In the genomic region with DNA sequence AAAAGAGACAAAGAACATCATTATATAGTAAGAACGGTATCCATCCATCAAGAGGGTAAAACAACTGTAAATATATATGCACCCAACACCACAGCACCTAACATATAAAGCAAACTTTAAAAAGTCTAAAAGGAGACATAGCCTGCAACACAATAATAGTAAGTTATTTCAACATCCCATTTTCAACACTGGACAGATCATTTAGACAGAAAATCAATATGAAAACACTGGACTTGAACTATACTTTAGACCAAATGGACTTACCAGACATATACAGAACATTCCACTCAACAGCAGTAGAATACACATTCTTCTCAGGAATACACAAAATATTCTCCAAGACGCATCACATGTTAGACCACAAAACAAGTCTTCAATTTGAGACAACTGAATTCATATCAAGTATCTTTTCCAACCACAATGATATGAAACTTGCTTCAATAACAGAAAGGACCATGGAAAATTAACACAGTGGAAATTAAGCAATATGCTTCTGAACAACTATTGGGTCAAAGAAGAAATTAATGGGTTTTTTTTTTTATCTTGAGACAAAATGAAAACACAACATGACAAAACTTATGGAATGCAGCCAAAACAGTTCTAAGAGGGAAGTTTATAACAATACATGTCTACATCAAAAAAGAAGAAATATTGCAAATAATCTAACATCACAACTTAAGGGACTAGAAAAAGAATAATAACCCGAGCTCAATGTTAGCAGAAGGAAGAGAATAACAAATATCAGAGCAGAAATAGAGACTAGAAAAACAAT, we compare ENCODE assay signal across 18 cellular contexts. TPM values are rescaled to one million over a fixed set of nuclear protein-coding genes. Genes with fewer than 3 reads are reported as not detected.
DNase-seq lines count a peak whose midpoint lies in the region; ATAC-seq and TF ChIP-seq lines count a peak whose summit lies in the region.
"Had no signal": no experiment of that assay in that cellular context is flagged by ENCODE, and none has a peak within 500 bp of the region (broad histone marks: within the 10 kb centered on the region; RNA-seq: fewer than 3 reads in every experiment).

No MANE protein-coding gene starts in this region.

- ATAC-seq in left lobe of liver (peak; percentile 64), HG02588 (IDR thresholded peaks at IDR 0.05; ENCODE audit: unreplicated experiment) (no peak)
- ATAC-seq: naive thymus-derived CD8-positive, alpha-beta T cell had no signal

- no peak overlapping the region for H2AFZ ChIP-seq in ACC112 (ENCODE audit: low read length, unreplicated experiment)

- H3K36me3 ChIP-seq in ACC112 (ENCODE audit: insufficient read depth, low read length): no peaks in the 10 kb centered on the region
- no peaks in the 10 kb centered on the region for H3K36me3 ChIP-seq in brain microvascular endothelial cell (replicated peaks)
- no peaks in the 10 kb centered on the region for H3K36me3 ChIP-seq in effector memory CD4-positive, alpha-beta T cell (ENCODE audit: control insufficient read depth, insufficient read depth, low read length)
- H3K36me3 ChIP-seq: colonic mucosa, esophagus muscularis mucosa had no signal

- H3K4me1 ChIP-seq in ACC112 (ENCODE audit: control insufficient read depth, insufficient read depth, low read length, unreplicated experiment): peaks cover 13% of the 10 kb centered on the region
- H3K4me1 ChIP-seq in effector memory CD4-positive, alpha-beta T cell (ENCODE audit: control insufficient read depth, insufficient read depth, low read length, poor library complexity, severe bottlenecking): no peaks in the 10 kb centered on the region
- H3K4me1 ChIP-seq: colonic mucosa had no signal

- H3K79me2 ChIP-seq in ACC112 (ENCODE audit: control insufficient read depth, insufficient read depth, low read length, unreplicated experiment): peaks cover 31% of the 10 kb centered on the region

- peak; percentile 54 for DNase-seq in OCI-M1 (lab: John Stamatoyannopoulos, UW)
- no peak for DNase-seq in brain microvascular endothelial cell
- no peak for DNase-seq in left lobe of liver (ENCODE audit: low spot score)
- DNase-seq in stimulated activated naive CD4-positive, alpha-beta T cell treated with Interleukin-2 at 50 U/mL for 16 hours (lab: John Stamatoyannopoulos, UW): no peak
- no peak for DNase-seq in NCI-H1436 (lab: John Stamatoyannopoulos, UW)
- DNase-seq in effector memory CD4-positive, alpha-beta T cell: no peak
- DNase-seq: activated B cell treated with CpG ODN at 0.5 μM for 24 hours; colonic mucosa; GDM1; Kasumi-1; naive thymus-derived CD8-positive, alpha-beta T cell; NCI-H2081; NCI-H526; stimulated activated CD4-positive, alpha-beta T cell treated with anti-CD3 and anti-CD28 coated beads, Interleukin-1b, Interleukin-23, amount 100 ng/mL, for 48 hours; trophoblast cell had no signal

- in situ Hi-C loops in brain microvascular endothelial cell (cut with HindIII; ENCODE audit: low pct_ligation_motif_present, low sequenced_read_pairs): no loop called here

- no peak for TF ChIP-seq CTCF in brain microvascular endothelial cell (IDR thresholded peaks at IDR 0.05; ENCODE audit: low read depth, low read length, missing control alignments)

- H3K27me3 ChIP-seq in ACC112 (ENCODE audit: insufficient read depth, low read length) (no peaks in the 10 kb centered on the region), brain microvascular endothelial cell (replicated peaks) (no peaks in the 10 kb centered on the region)
- H3K27me3 ChIP-seq in effector memory CD4-positive, alpha-beta T cell (replicated peaks; ENCODE audit: control insufficient read depth, insufficient read depth, low read length, poor library complexity, severe bottlenecking): no peaks in the 10 kb centered on the region
- H3K27me3 ChIP-seq: colonic mucosa, esophagus muscularis mucosa had no signal

- no peaks in the 10 kb centered on the region for H3K9me3 ChIP-seq in effector memory CD4-positive, alpha-beta T cell (ENCODE audit: control insufficient read depth, low read length)
- H3K9me3 ChIP-seq: colonic mucosa, esophagus muscularis mucosa had no signal

- peak overlapping the region; percentile 7 for H3K27ac ChIP-seq in ACC112 (ENCODE audit: low read depth, low read length)
- H3K27ac ChIP-seq in brain microvascular endothelial cell: peak overlapping the region; percentile 14
- no peak overlapping the region for H3K27ac ChIP-seq in effector memory CD4-positive, alpha-beta T cell (ENCODE audit: insufficient read depth, low read length, poor library complexity, severe bottlenecking)
- H3K27ac ChIP-seq: colonic mucosa, esophagus muscularis mucosa had no signal

- H3K4me3 ChIP-seq in ACC112 (ENCODE audit: low read depth, low read length) (peak overlapping the region; percentile 5; the same call in 1 of the 2 replicates), brain microvascular endothelial cell (ENCODE audit: low read depth, low read length) (no peak overlapping the region)
- no peak overlapping the region for H3K4me3 ChIP-seq in effector memory CD4-positive, alpha-beta T cell (ENCODE audit: insufficient read depth, low read depth, low read length, poor library complexity, severe bottlenecking)
- H3K4me3 ChIP-seq: colonic mucosa, esophagus muscularis mucosa had no signal

RNA-seq across cellular contexts. Expression of gene ASF1A, which starts 23.9 kb away (rescaled TPM):
- 10.2 TPM for total RNA-seq in left lobe of liver
